In the genomic region with DNA sequence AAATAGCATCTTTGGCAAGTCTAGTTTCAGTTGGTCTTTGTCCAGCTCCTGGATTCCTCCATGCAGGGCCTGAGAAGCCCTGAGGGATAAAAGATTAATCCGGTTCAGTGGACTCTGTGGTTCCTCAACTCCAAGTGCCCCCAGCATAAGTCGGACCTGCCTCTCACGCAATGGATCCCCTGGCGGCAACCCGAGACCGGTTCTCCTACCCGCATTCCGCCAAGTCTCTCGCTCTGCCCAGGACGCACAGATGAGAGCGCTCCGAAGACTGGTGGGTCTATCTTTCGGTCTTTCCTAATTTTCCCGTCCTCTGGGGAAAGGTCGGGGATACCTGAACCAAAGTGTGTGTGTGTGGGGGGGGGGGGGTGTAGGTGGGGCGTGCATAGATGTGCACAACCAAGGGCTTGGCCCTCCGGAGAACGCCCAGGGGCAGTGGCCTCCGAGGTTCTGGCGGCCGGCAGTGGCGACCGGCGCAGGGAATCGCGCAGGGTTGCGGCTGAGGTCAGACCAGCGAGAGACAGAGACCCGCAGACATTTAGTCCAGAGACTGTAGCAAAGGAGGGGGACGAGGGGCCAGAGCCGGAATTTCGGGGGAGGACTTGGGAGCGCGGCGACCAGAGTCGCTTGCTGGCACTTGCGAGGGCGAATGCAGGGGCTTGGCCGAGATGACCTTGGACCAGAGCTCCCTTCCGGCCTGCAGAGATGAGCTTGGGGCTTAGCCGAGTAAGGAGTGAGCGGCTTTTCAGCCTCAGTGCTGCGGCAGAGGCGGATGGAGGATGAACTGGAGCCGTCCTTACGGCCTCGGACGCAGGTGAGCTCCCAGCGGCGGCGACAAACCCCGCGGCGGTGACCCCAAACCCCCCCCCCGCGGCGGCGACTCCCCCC, we compare ENCODE assay signal across 8 cellular contexts. TPM values are rescaled to one million over a fixed set of nuclear protein-coding genes. Genes with fewer than 3 reads are reported as not detected.
DNase-seq lines count a peak whose midpoint lies in the region; ATAC-seq, FAIRE-seq and TF ChIP-seq lines count a peak whose summit lies in the region.

No MANE protein-coding gene starts in this region.

- H3K14ac ChIP-seq in H1 (ENCODE audit: insufficient read length): peak overlapping the region; percentile 82

- peak overlapping the region; percentile 85 for H2BK5ac ChIP-seq in H1 (ENCODE audit: low read depth, low read length)
- H2BK5ac ChIP-seq in mesendoderm (ENCODE audit: low read length): no peak overlapping the region

- H3K23ac ChIP-seq in H1 (ENCODE audit: insufficient read length): no peak overlapping the region
- H3K23ac ChIP-seq in mesendoderm (ENCODE audit: low read length): no peak overlapping the region

- no peak for TF ChIP-seq CTCF in DND-41 (IDR thresholded peaks at IDR 0.05; ENCODE audit: borderline replicate concordance, extremely low read depth, low read length, poor library complexity, severe bottlenecking)
- TF ChIP-seq CTCF in H1 (IDR thresholded peaks at IDR 0.05; ENCODE audit: control extremely low read depth in 1 of 3, insufficient read depth in 1 of 3, low read depth in 1 of 3, low read length in 3 of 3): peak in 2 of 3 experiments; percentile 18 to 31; a peak in 2 of 4 replicates
- TF ChIP-seq CTCF in transverse colon (IDR thresholded peaks at IDR 0.05): peak in 3 of 5 experiments; percentile 13 to 44 (median 32)

- H3K79me1 ChIP-seq in H1 (ENCODE audit: low read depth, low read length): no peaks in the 10 kb centered on the region
- H3K79me1 ChIP-seq in mesendoderm (ENCODE audit: low read length): peaks cover 2% of the 10 kb centered on the region

- H3K4ac ChIP-seq in H1 (replicated peaks; ENCODE audit: insufficient read length, low read depth, low read length) (peak overlapping the region; percentile 95), mesendoderm (ENCODE audit: low read depth, low read length) (peak overlapping the region; percentile 75)

- H2AFZ ChIP-seq in DND-41 (ENCODE audit: low read depth, low read length) (peak overlapping the region; percentile 98), H1 (ENCODE audit: low read length) (peak overlapping the region; percentile 97)

- DNase-seq in DND-41: no peak
- DNase-seq in SK-N-DZ (ENCODE audit: low spot score): peak; percentile 86
- DNase-seq in H1 (ENCODE audit: low read depth in 1 of 2, low spot score in 2 of 2): peak in 1 of 2 experiments; percentile 72
- peak; percentile 86 for DNase-seq in mesendoderm
- DNase-seq in transverse colon: peak; percentile 60
- DNase-seq in NCI-H1048 (lab: John Stamatoyannopoulos, UW): no peak

- TF ChIP-seq RAD21 in H1 (IDR thresholded peaks at IDR 0.05 in 1 of 2, conservative IDR thresholded peaks at IDR 0.05 in 1 of 2; ENCODE audit: low read depth in 2 of 2, low read length in 2 of 2): no peak

- peak overlapping the region; percentile 98 for H4K5ac ChIP-seq in H1 (ENCODE audit: insufficient read length, low read depth, low read length)
- H4K5ac ChIP-seq in mesendoderm (ENCODE audit: low read length): no peak overlapping the region

- intact Hi-C loops in transverse colon (cut with DNase I; ENCODE audit: low total_unique reads): no loop called here

- H2BK12ac ChIP-seq in H1 (ENCODE audit: low read depth, low read length): peak overlapping the region; percentile 30; the same call in 1 of the 2 replicates

- H3K36me3 ChIP-seq in DND-41 (ENCODE audit: insufficient read depth, low read length) (no peaks in the 10 kb centered on the region), H1 (ENCODE audit: control insufficient read depth in 2 of 4, insufficient read depth in 4 of 4, low read length in 3 of 4) (no peaks in the 10 kb centered on the region), mesendoderm (ENCODE audit: control insufficient read depth, insufficient read depth, low read length) (no peaks in the 10 kb centered on the region), transverse colon (no peaks in the 10 kb centered on the region)

- H3K23me2 ChIP-seq in H1 (ENCODE audit: low read depth, low read length): peaks cover 11% of the 10 kb centered on the region

- H3K9me3 ChIP-seq in DND-41 (ENCODE audit: insufficient read depth, low read length, severe bottlenecking) (no peaks in the 10 kb centered on the region), H1 (ENCODE audit: insufficient read depth in 2 of 2, low read depth in 1 of 2, low read length in 1 of 2) (no peaks in the 10 kb centered on the region), transverse colon (no peaks in the 10 kb centered on the region)

- H4K91ac ChIP-seq in H1 (replicated peaks; ENCODE audit: insufficient read length, low read length): peak overlapping the region; percentile 96

- peak overlapping the region; percentile 66 to 79; a peak in 3 of 4 replicates for H3K4me3 ChIP-seq in DND-41 (ENCODE audit: low read depth in 1 of 2, low read length in 2 of 2)
- H3K4me3 ChIP-seq in H1 (ENCODE audit: extremely low read depth in 1 of 4, insufficient read depth in 2 of 4, low read depth in 3 of 4, low read length in 4 of 4): peak overlapping the region; percentile 48 to 84 (median 68)
- peak overlapping the region; percentile 44 for H3K4me3 ChIP-seq in mesendoderm (ENCODE audit: low read length)
- peak overlapping the region; percentile 55 to 92 (median 64) for H3K4me3 ChIP-seq in transverse colon

- H4K20me1 ChIP-seq in DND-41 (ENCODE audit: insufficient read depth, low read length) (no peaks in the 10 kb centered on the region), H1 (replicated peaks in 1 of 2; ENCODE audit: control insufficient read depth in 1 of 2, insufficient read depth in 2 of 2, low read length in 2 of 2) (peaks cover 0 to 6% of the 10 kb centered on the region in 2 experiments)

- POLR2A ChIA-PET in H1 (lab: Charles Lee; ENCODE audit: partially characterized antibody): interaction anchor here (0.5 to 3.3 kb wide), 21 partner anchors 9 to 432 kb away, joined by 3 to 37 read pairs (median 4); partner anchors contain the start of genes DERL3, MIF and MMP11

- H2AK5ac ChIP-seq in H1 (ENCODE audit: low read depth, low read length) (no peak overlapping the region), mesendoderm (ENCODE audit: low read length) (no peak overlapping the region)

- CTCF ChIA-PET in H1 (lab: Charles Lee; ENCODE audit: partially characterized antibody): interaction anchor here (0.7 to 2.5 kb wide), 15 partner anchors 7 to 297 kb away, joined by 3 to 13 read pairs (median 4); partner anchors contain the start of gene MIF

- TF ChIP-seq POLR2A in H1 (IDR thresholded peaks at IDR 0.05; ENCODE audit: control extremely low read depth in 1 of 2, low read depth in 2 of 2, low read length in 2 of 2) (peak in 1 of 2 experiments; percentile 80; a peak in 2 of 3 replicates), transverse colon (IDR thresholded peaks at IDR 0.05) (no peak)

- H3K27ac ChIP-seq in DND-41 (ENCODE audit: low read length): peak overlapping the region; percentile 80; the same call in 1 of the 2 replicates
- H3K27ac ChIP-seq in H1 (ENCODE audit: low read depth, low read length): peak overlapping the region; percentile 68
- peak overlapping the region; percentile 83 for H3K27ac ChIP-seq in mesendoderm (ENCODE audit: low read depth, low read length)
- H3K27ac ChIP-seq in transverse colon: peak overlapping the region; percentile 92 to 98 (median 97)

- H2BK120ac ChIP-seq in H1 (replicated peaks; ENCODE audit: low read depth, low read length): peak overlapping the region; percentile 66
- no peak overlapping the region for H2BK120ac ChIP-seq in mesendoderm (ENCODE audit: low read depth, low read length)

- H3K56ac ChIP-seq in H1 (replicated peaks; ENCODE audit: insufficient read length, low read depth, low read length) (peak overlapping the region; percentile 80), mesendoderm (ENCODE audit: low read length) (peak overlapping the region; percentile 94)

- H3K18ac ChIP-seq in H1 (ENCODE audit: extremely low read depth, low read length) (peak overlapping the region; percentile 80), mesendoderm (ENCODE audit: low read length) (peak overlapping the region; percentile 5)

- H3K4me1 ChIP-seq in DND-41 (ENCODE audit: insufficient read depth, low read length) (peaks cover 24% of the 10 kb centered on the region), H1 (replicated peaks in 1 of 4; ENCODE audit: control insufficient read depth in 3 of 4, insufficient read depth in 4 of 4, low read length in 3 of 4) (peaks cover 3 to 15% (median 5%) of the 10 kb centered on the region in 4 experiments; a peak in 6 of 7 replicates), mesendoderm (ENCODE audit: control insufficient read depth, low read depth, low read length) (peaks cover 3% of the 10 kb centered on the region), transverse colon (peaks cover 0 to 23% (median 16%) of the 10 kb centered on the region in 4 donors)

- in situ Hi-C loops in transverse colon (cut with MboI; ENCODE audit: low pct_ligation_motif_present in 1 of 4, low pct_unique_long_range_greater_than_20kb in 1 of 4, low sequenced_read_pairs in 3 of 4): no loop called here

- no peak for TF ChIP-seq EP300 in H1 (IDR thresholded peaks at IDR 0.05; ENCODE audit: borderline replicate concordance in 1 of 2, low read depth in 2 of 2, low read length in 2 of 2)
- TF ChIP-seq EP300 in transverse colon (IDR thresholded peaks at IDR 0.05; ENCODE audit: low read depth): no peak

- H4K8ac ChIP-seq in H1 (ENCODE audit: extremely low read depth, insufficient read depth, low read length) (peak overlapping the region; percentile 82), mesendoderm (ENCODE audit: low read depth, low read length) (no peak overlapping the region)

- H3K79me2 ChIP-seq in DND-41 (ENCODE audit: insufficient read depth, low read length) (no peaks in the 10 kb centered on the region), H1 (ENCODE audit: control insufficient read depth in 1 of 2, insufficient read depth in 2 of 2, low read length in 2 of 2) (no peaks in the 10 kb centered on the region), mesendoderm (ENCODE audit: control insufficient read depth, insufficient read depth, low read length) (no peaks in the 10 kb centered on the region)

- H3K27me3 ChIP-seq in DND-41 (ENCODE audit: insufficient read depth, low read length, poor library complexity) (no peaks in the 10 kb centered on the region), H1 (replicated peaks in 1 of 4; ENCODE audit: control insufficient read depth in 3 of 4, extremely low read depth in 1 of 4, insufficient read depth in 3 of 4, low read length in 3 of 4) (no peaks in the 10 kb centered on the region), mesendoderm (ENCODE audit: insufficient read depth, low read length, poor library complexity) (no peaks in the 10 kb centered on the region), transverse colon (no peaks in the 10 kb centered on the region)

- 3% methylated on average over 42 of the region's 58 CpGs; no CpG with 5 or more reads in 1 of the 2 experiments for WGBS in H1 (ENCODE audit: extremely low coverage in 1 of 2, insufficient coverage in 1 of 2, insufficient read length in 1 of 2, insufficient replicate concordance in 2 of 2, low coverage in 1 of 2, low lambda C conversion rate in 2 of 2, missing lambda C conversion rate in 1 of 2), 2 experiments
- no CpG with 5 or more reads among the region's 58 CpGs for WGBS in mesendoderm (ENCODE audit: extremely low coverage, insufficient coverage, low lambda C conversion rate)
- WGBS in transverse colon (ENCODE audit: low coverage in 1 of 2), 2 donors: 0 to 3% methylated on average over 13 to 40 of the region's 58 CpGs

- 0 out of 2 replicates have a peak overlapping the region, but pooled peaks have one; percentile 1 for H2BK15ac ChIP-seq in H1 (ENCODE audit: low read length)
- H2BK15ac ChIP-seq in mesendoderm (replicated peaks; ENCODE audit: low read depth): no peak overlapping the region

- H3K9ac ChIP-seq in DND-41 (ENCODE audit: low read depth, low read length) (peak overlapping the region; percentile 79), H1 (replicated peaks in 1 of 4; ENCODE audit: extremely low read depth in 1 of 4, low read depth in 3 of 4, low read length in 3 of 4) (peak overlapping the region in 3 of 4 experiments; percentile 45 to 50 (median 49); a peak in 5 of 7 replicates), mesendoderm (ENCODE audit: low read length) (peak overlapping the region; percentile 74)

- FAIRE-seq in H1 (lab: Jason Lieb, UNC): no peak

- ATAC-seq in DND-41 (ENCODE audit: insufficient read depth, low read depth) (peak; percentile 38), GM19372 (IDR thresholded peaks at IDR 0.05; ENCODE audit: low read depth, unreplicated experiment) (peak; percentile 41), HG03457 (IDR thresholded peaks at IDR 0.05; ENCODE audit: unreplicated experiment) (peak; percentile 30)

- H2BK20ac ChIP-seq in H1 (ENCODE audit: low read length): no peak overlapping the region

- H3K4me2 ChIP-seq in DND-41 (ENCODE audit: insufficient read depth, low read length) (peak overlapping the region; percentile 91), H1 (ENCODE audit: insufficient read depth in 1 of 2, low read depth in 2 of 2, low read length in 2 of 2) (peak overlapping the region; percentile 76 to 97), mesendoderm (ENCODE audit: low read length) (peak overlapping the region; percentile 55)

RNA-seq across cellular contexts. Expression of gene SLC2A11, which starts 0.7 kb away (rescaled TPM):
- polyA plus RNA-seq in SK-N-DZ (2014; cell fraction: cytosol; rRNA removed): 16.8 and 28.5 TPM in 2 replicates
- 43.3 and 56.5 TPM in 2 replicates for polyA plus RNA-seq in SK-N-DZ (2014; cell fraction: nucleus; rRNA removed)
- 12.5 and 13.2 TPM in 2 replicates for total RNA-seq in H1 (2021; fragmentation: NEBNext Ultra II Directional; extraction: Animal tissue kit (Norgen Biotek cat#: 25700))
- polyA plus RNA-seq in H1 (2011; rRNA removed): 9.1 and 10.7 TPM in 2 replicates
- 16.2 TPM for polyA plus RNA-seq in H1 (2011; cell fraction: cytosol; rRNA removed)
- 32.5 TPM for polyA plus RNA-seq in H1 (2011; cell fraction: nucleus; rRNA removed)
- polyA plus RNA-seq in H1 (2012, experiment 1 of 2): 12.7 to 19.4 TPM (median 16.1 TPM) in 4 replicates
- 9.7 TPM for polyA plus RNA-seq in H1 (2012, experiment 2 of 2)
- 14.1 TPM for polyA plus RNA-seq in H1 (2013, experiment 1 of 2)
- 12.3 TPM for polyA plus RNA-seq in H1 (2013, experiment 2 of 2)
- 16.2 and 25.1 TPM in 2 replicates for polyA minus RNA-seq in H1 (2011; rRNA and poly(A)+ RNA removed)
- polyA minus RNA-seq in H1 (2011; cell fraction: cytosol; rRNA and poly(A)+ RNA removed): 5.9 TPM
- 20.7 TPM for polyA minus RNA-seq in H1 (2011; cell fraction: nucleus; rRNA and poly(A)+ RNA removed)
- 7.2 TPM for polyA plus RNA-seq in mesendoderm (2013, experiment 1 of 2)
- polyA plus RNA-seq in mesendoderm (2013, experiment 2 of 2): 7.5 TPM
- total RNA-seq in transverse colon: 10 to 100 TPM in 3 of 4 donors, 1 to 10 TPM in 1; 6.0 to 27.4 (median 13.2) TPM

RNA-seq across cellular contexts. Expression of gene DERL3, which starts 18.2 kb away (rescaled TPM):
- not detected in 2 replicates for polyA plus RNA-seq in SK-N-DZ (2014; cell fraction: cytosol; rRNA removed)
- polyA plus RNA-seq in SK-N-DZ (2014; cell fraction: nucleus; rRNA removed): not detected in 2 replicates
- total RNA-seq in H1 (2021; fragmentation: NEBNext Ultra II Directional; extraction: Animal tissue kit (Norgen Biotek cat#: 25700)): 8.7 and 9.9 TPM in 2 replicates
- 19.5 and 27.8 TPM in 2 replicates for polyA plus RNA-seq in H1 (2011; rRNA removed)
- 18.7 TPM for polyA plus RNA-seq in H1 (2011; cell fraction: cytosol; rRNA removed)
- polyA plus RNA-seq in H1 (2011; cell fraction: nucleus; rRNA removed): 46.9 TPM
- polyA plus RNA-seq in H1 (2012, experiment 1 of 2): 6.7 to 16.6 TPM (median 12.9 TPM) in 4 replicates
- 14.4 TPM for polyA plus RNA-seq in H1 (2012, experiment 2 of 2)
- polyA plus RNA-seq in H1 (2013, experiment 1 of 2): 20.0 TPM
- polyA plus RNA-seq in H1 (2013, experiment 2 of 2): 21.0 TPM
- polyA minus RNA-seq in H1 (2011; rRNA and poly(A)+ RNA removed): 4.5 and 5.2 TPM in 2 replicates
- polyA minus RNA-seq in H1 (2011; cell fraction: cytosol; rRNA and poly(A)+ RNA removed): 4.6 TPM
- 6.7 TPM for polyA minus RNA-seq in H1 (2011; cell fraction: nucleus; rRNA and poly(A)+ RNA removed)
- polyA plus RNA-seq in mesendoderm (2013, experiment 1 of 2): 7.4 TPM
- 6.6 TPM for polyA plus RNA-seq in mesendoderm (2013, experiment 2 of 2)
- total RNA-seq in transverse colon: 10 to 100 TPM in 1 of 4 donors, 1 to 10 TPM in 3; 1.9 to 20.0 (median 3.1) TPM

RNA-seq across cellular contexts. Expression of gene MIF, which starts 37.2 kb away (rescaled TPM):
- 1,022 and 1,207 TPM in 2 replicates for polyA plus RNA-seq in SK-N-DZ (2014; cell fraction: cytosol; rRNA removed)
- 607 and 719 TPM in 2 replicates for polyA plus RNA-seq in SK-N-DZ (2014; cell fraction: nucleus; rRNA removed)
- 1,082 and 1,119 TPM in 2 replicates for total RNA-seq in H1 (2021; fragmentation: NEBNext Ultra II Directional; extraction: Animal tissue kit (Norgen Biotek cat#: 25700))
- 1,870 and 2,008 TPM in 2 replicates for polyA plus RNA-seq in H1 (2011; rRNA removed)
- polyA plus RNA-seq in H1 (2011; cell fraction: cytosol; rRNA removed): 1,234 TPM
- 854 TPM for polyA plus RNA-seq in H1 (2011; cell fraction: nucleus; rRNA removed)
- 481 to 1,182 TPM (median 1,056 TPM) in 4 replicates for polyA plus RNA-seq in H1 (2012, experiment 1 of 2)
- polyA plus RNA-seq in H1 (2012, experiment 2 of 2): 1,334 TPM
- polyA plus RNA-seq in H1 (2013, experiment 1 of 2): 1,822 TPM
- polyA plus RNA-seq in H1 (2013, experiment 2 of 2): 1,703 TPM
- polyA minus RNA-seq in H1 (2011; rRNA and poly(A)+ RNA removed): 45.6 and 50.1 TPM in 2 replicates
- 631 TPM for polyA minus RNA-seq in H1 (2011; cell fraction: cytosol; rRNA and poly(A)+ RNA removed)
- 307 TPM for polyA minus RNA-seq in H1 (2011; cell fraction: nucleus; rRNA and poly(A)+ RNA removed)
- 1,526 TPM for polyA plus RNA-seq in mesendoderm (2013, experiment 1 of 2)
- 1,516 TPM for polyA plus RNA-seq in mesendoderm (2013, experiment 2 of 2)
- total RNA-seq in transverse colon: 100 to 1,000 TPM; 123 to 210 (median 139) TPM

Comparison
In these comparisons a context has a peak if more than half of its experiments do, and no peak if none do; other contexts are left out.
1. DNase-seq: peak in SK-N-DZ (single experiment), mesendoderm (single experiment) and transverse colon (single experiment); none in DND-41 (single experiment) and NCI-H1048 (single experiment).
2. Peak in every context shown above with its lines, with median percentiles within 50 percentile points of each other: ATAC-seq, H3K27ac ChIP-seq, H3K4me2 ChIP-seq, H3K4me3 ChIP-seq and H3K9ac ChIP-seq.